19 cellular contexts compared by ENCODE assay signal in the genomic region with DNA sequence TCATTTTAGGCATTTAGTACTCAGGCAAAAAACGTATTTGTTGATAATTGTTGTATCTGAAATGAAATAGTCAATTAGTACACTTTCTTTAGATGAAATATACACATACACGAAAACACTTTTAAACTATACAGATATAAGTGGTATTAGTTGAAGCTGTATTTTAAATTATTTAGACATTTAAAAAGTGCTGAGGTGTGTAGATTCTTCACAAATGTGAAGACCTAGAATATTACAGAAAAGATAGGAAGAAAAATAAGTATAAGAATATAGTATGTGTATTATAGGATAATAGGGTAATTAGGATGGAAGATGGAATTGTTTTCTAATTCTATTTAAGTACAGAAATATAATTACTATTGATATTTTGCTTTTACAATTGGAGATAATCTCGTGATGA. TPM values are rescaled to one million over a fixed set of nuclear protein-coding genes. Genes with fewer than 3 reads are reported as not detected.
DNase-seq lines count a peak whose midpoint lies in the region; ATAC-seq, FAIRE-seq and TF ChIP-seq lines count a peak whose summit lies in the region.
"Had no signal": no experiment of that assay in that cellular context is flagged by ENCODE, and none has a peak within 500 bp of the region (broad histone marks: within the 10 kb centered on the region; RNA-seq: fewer than 3 reads in every experiment).

No MANE protein-coding gene starts in this region.

- TF ChIP-seq EP300 in HepG2 (IDR thresholded peaks at IDR 0.05; ENCODE audit: low read depth in 2 of 2, low read length in 2 of 2): no peak
- TF ChIP-seq EP300 in HepG2 (CRISPR knock-in tag; IDR thresholded peaks at IDR 0.05; ENCODE audit: borderline replicate concordance): no peak

- no peaks in the 10 kb centered on the region for H3K9me2 ChIP-seq in hepatocyte (replicated peaks; ENCODE audit: insufficient read depth)

- TF ChIP-seq POLR2A in HepG2 (IDR thresholded peaks at IDR 0.05; ENCODE audit: insufficient read depth in 1 of 2, low read depth in 2 of 2, low read length in 2 of 2): no peak
- TF ChIP-seq POLR2A in right lobe of liver (IDR thresholded peaks at IDR 0.05): no peak

- no peak overlapping the region for H3K27ac ChIP-seq in HepG2 (ENCODE audit: extremely low read length, insufficient read depth, low read length)
- no peak overlapping the region for H3K27ac ChIP-seq in right lobe of liver
- peak overlapping the region; percentile 75 for H3K27ac ChIP-seq in hepatocyte
- H3K27ac ChIP-seq: PC-9, RWPE1 had no signal

- CTCF ChIA-PET in HepG2 (lab: Yijun Ruan, JAX; ENCODE audit: low intra/inter-chr PET ratio, low total read pairs): no interaction called here

- H4K20me1 ChIP-seq in HepG2 (ENCODE audit: insufficient read depth, low read length): peaks cover 56% of the 10 kb centered on the region
- peaks cover 88% of the 10 kb centered on the region for H4K20me1 ChIP-seq in hepatocyte (ENCODE audit: insufficient read depth, poor library complexity, severe bottlenecking)

- TF ChIP-seq CTCF in HepG2 (CRISPR knock-in tag; IDR thresholded peaks at IDR 0.05) (no peak), right lobe of liver (IDR thresholded peaks at IDR 0.05) (no peak), hepatocyte (IDR thresholded peaks at IDR 0.05; ENCODE audit: poor library complexity) (no peak)

- no peak for DNase-seq in HepG2 (ENCODE audit: low spot score)
- DNase-seq in right lobe of liver: no peak
- DNase-seq in T-helper 17 cell: no peak
- DNase-seq in hepatocyte (ENCODE audit: low spot score): no peak
- DNase-seq in COR-L47 (lab: John Stamatoyannopoulos, UW): no peak
- DNase-seq: 8988T, GM23248, H7, KBM-7, MM.1S, NCI-H1417, NCI-H1694, NCI-H2029 treated with DMSO at 0.1 percent for 48 hours, NCI-H526 treated with DMSO at 0.1 percent for 48 hours, PC-9, SHP77 had no signal

- POLR2A ChIA-PET in HepG2 (lab: Yijun Ruan, JAX): no interaction called here

- H3K36me3 ChIP-seq in HepG2 (replicated peaks in 1 of 2; ENCODE audit: control insufficient read depth in 1 of 2, insufficient read depth in 2 of 2, low read length in 2 of 2) (no peaks in the 10 kb centered on the region; a peak in 1 of 5 replicates), right lobe of liver (no peaks in the 10 kb centered on the region), hepatocyte (replicated peaks; ENCODE audit: insufficient read depth, low read depth) (no peaks in the 10 kb centered on the region)

- ATAC-seq in HepG2: no peak
- ATAC-seq in right lobe of liver: no peak
- ATAC-seq in T-helper 17 cell: no peak
- ATAC-seq in GM21529 (IDR thresholded peaks at IDR 0.05; ENCODE audit: unreplicated experiment): no peak
- no peak for ATAC-seq in esophagus mucosa

- FAIRE-seq in HepG2 (lab: Jason Lieb, UNC): no peak

- H3K27me3 ChIP-seq in HepG2 (ENCODE audit: control insufficient read depth in 1 of 2, insufficient read depth in 2 of 2, low read length in 2 of 2): no peaks in the 10 kb centered on the region; a peak in 1 of 5 replicates
- H3K27me3 ChIP-seq in right lobe of liver: no peaks in the 10 kb centered on the region
- no peaks in the 10 kb centered on the region for H3K27me3 ChIP-seq in hepatocyte

- H3K4me2 ChIP-seq in HepG2 (ENCODE audit: low read depth, low read length) (no peak overlapping the region), hepatocyte (peak overlapping the region; percentile 82)
- H3K4me2 ChIP-seq: PC-9 had no signal

- TF ChIP-seq RAD21 in HepG2 (CRISPR knock-in tag; IDR thresholded peaks at IDR 0.05): no peak

- H3K36me3 Mint-ChIP-seq in T-helper 17 cell (ENCODE audit: low read depth): peaks cover 2% of the 10 kb centered on the region

- H3K9ac ChIP-seq in HepG2 (ENCODE audit: insufficient read depth, low read depth, low read length): no peak overlapping the region

- peaks cover 89% of the 10 kb centered on the region for H3K79me2 ChIP-seq in HepG2 (ENCODE audit: insufficient read depth, low read length)
- H3K79me2 ChIP-seq in hepatocyte: peaks cover 93% of the 10 kb centered on the region

- H3K4me3 Mint-ChIP-seq in T-helper 17 cell: no peak overlapping the region

- no peak overlapping the region for H2AFZ ChIP-seq in HepG2 (ENCODE audit: low read length)
- no peak overlapping the region for H2AFZ ChIP-seq in hepatocyte
- H2AFZ ChIP-seq: GM23248, PC-9 had no signal

- in situ Hi-C loops in HepG2 (cut with HindIII; ENCODE audit: extremely low pct_ligation_motif_present, low pct_unique_long_range_greater_than_20kb): no loop called here

- H3K9me3 ChIP-seq in HepG2 (ENCODE audit: low read length) (no peaks in the 10 kb centered on the region), right lobe of liver (no peaks in the 10 kb centered on the region), T-helper 17 cell (ENCODE audit: control insufficient read depth, low read length, poor library complexity, severe bottlenecking) (no peaks in the 10 kb centered on the region), hepatocyte (ENCODE audit: low read depth) (no peaks in the 10 kb centered on the region)

- BruUV-seq in HepG2 (replicated peaks; lab: Mats Ljungman, UMichigan): no TSS peak

- WGBS in HepG2 (ENCODE audit: low lambda C conversion rate): 96% methylated on average over 3 of the region's 3 CpGs
- 75% methylated on average over 3 of the region's 3 CpGs for WGBS in right lobe of liver (ENCODE audit: insufficient coverage, low coverage, low lambda C conversion rate, missing lambda C conversion rate)
- WGBS in hepatocyte (ENCODE audit: low lambda C conversion rate, missing lambda C conversion rate): 80% methylated on average over 3 of the region's 3 CpGs

- peaks cover 46% of the 10 kb centered on the region for H3K4me1 Mint-ChIP-seq in T-helper 17 cell

- H3K4me3 ChIP-seq in HepG2 (replicated peaks in 1 of 3; ENCODE audit: insufficient read depth in 1 of 3, low read depth in 2 of 3, low read length in 3 of 3) (no peak overlapping the region), right lobe of liver (no peak overlapping the region), hepatocyte (no peak overlapping the region)
- H3K4me3 ChIP-seq: PC-9 had no signal

- intact Hi-C loops in HepG2 (cut with micrococcal nuclease; ENCODE audit: unreplicated experiment): no loop called here
- intact Hi-C loops in right lobe of liver (cut with DNase I): no loop called here

- H3K27me3 Mint-ChIP-seq in T-helper 17 cell: no peaks in the 10 kb centered on the region

- H3K4me1 ChIP-seq in HepG2 (ENCODE audit: insufficient read depth, low read length) (peaks cover 63% of the 10 kb centered on the region), right lobe of liver (peaks cover 0 to 77% (median 28%) of the 10 kb centered on the region in 4 donors), hepatocyte (ENCODE audit: insufficient read depth) (peaks cover 37% of the 10 kb centered on the region)

- peak overlapping the region; percentile 47 for H3K27ac Mint-ChIP-seq in T-helper 17 cell

TF ChIP-seq in HepG2, 621 proteins besides CTCF, POLR2A, EP300 and RAD21:
- no peak for TF ChIP-seq CREM (IDR thresholded peaks at IDR 0.05)
- TF ChIP-seq CREM (CRISPR knock-in tag; IDR thresholded peaks at IDR 0.05): no peak
- 0 out of 2 replicates have a peak, but pooled peaks have one; percentile 4 for TF ChIP-seq ELF4 (CRISPR knock-in tag; IDR thresholded peaks at IDR 0.05; ENCODE audit: borderline replicate concordance)
- TF ChIP-seq MAFF (IDR thresholded peaks at IDR 0.05; ENCODE audit: low read depth, low read length): peak; percentile 44; the same call in 1 of the 2 replicates
- TF ChIP-seq MAFK (conservative IDR thresholded peaks at IDR 0.05 in 1 of 2, IDR thresholded peaks at IDR 0.05 in 1 of 2; ENCODE audit: low read length in 2 of 2): peak; percentile 28 to 76; a peak in 2 of 4 replicates

RNA-seq across cellular contexts. Expression of a gene that starts 4.6 kb away (rescaled TPM):
- total RNA-seq in HepG2 (2016; rRNA removed; fragmentation: Illumina TruSeq; extraction: Trizol) (16.4 and 18.9 TPM in 2 replicates), right lobe of liver (10 to 100 TPM; 43.1 to 66.5 (median 53.2) TPM), T-helper 17 cell (10 to 100 TPM; 48.6 to 61.0 TPM), hepatocyte (35.8 and 36.5 TPM in 2 replicates), esophagus mucosa (42.6 TPM)
- 5.8 and 9.0 TPM in 2 replicates for total RNA-seq in HepG2 (2016; cell fraction: cytosol; rRNA removed; fragmentation: Illumina TruSeq; extraction: Trizol; ENCODE audit: low read depth)
- 14.6 and 17.0 TPM in 2 replicates for total RNA-seq in HepG2 (2016; cell fraction: insoluble cytoplasmic fraction; rRNA removed; fragmentation: Illumina TruSeq; extraction: Trizol)
- 18.4 and 18.8 TPM in 2 replicates for total RNA-seq in HepG2 (2016; cell fraction: membrane; rRNA removed; fragmentation: Illumina TruSeq; extraction: Trizol)
- total RNA-seq in HepG2 (2016; cell fraction: nucleus; rRNA removed; fragmentation: Illumina TruSeq; extraction: Trizol): 15.4 and 17.1 TPM in 2 replicates
- polyA plus RNA-seq in HepG2 (2011; rRNA removed) (17.1 and 18.6 TPM in 2 replicates), hepatocyte (50.0 and 51.1 TPM in 2 replicates)
- polyA plus RNA-seq in HepG2 (2011; cell fraction: cytosol; rRNA removed): 16.2 and 21.9 TPM in 2 replicates
- 10.7 and 11.5 TPM in 2 replicates for polyA plus RNA-seq in HepG2 (2011; cell fraction: nucleus; rRNA removed)
- 101 and 105 TPM in 2 replicates for polyA plus RNA-seq in HepG2 (2012)
- polyA plus RNA-seq in HepG2 (2016; cell fraction: cytosol; fragmentation: Illumina TruSeq; extraction: Trizol; ENCODE audit: low read depth): 25.4 and 26.8 TPM in 2 replicates
- polyA plus RNA-seq in HepG2 (2016; cell fraction: insoluble cytoplasmic fraction; fragmentation: Illumina TruSeq; extraction: Trizol; ENCODE audit: low read depth): 56.7 and 68.8 TPM in 2 replicates
- 36.3 and 43.5 TPM in 2 replicates for polyA plus RNA-seq in HepG2 (2016; cell fraction: membrane; fragmentation: Illumina TruSeq; extraction: Trizol; ENCODE audit: low read depth)
- polyA plus RNA-seq in HepG2 (2016; cell fraction: nucleus; fragmentation: Illumina TruSeq; extraction: Trizol; ENCODE audit: insufficient read depth, low read depth): 49.1 and 59.9 TPM in 2 replicates
- 8.2 and 21.8 TPM in 2 replicates for polyA minus RNA-seq in HepG2 (2011; rRNA and poly(A)+ RNA removed; ENCODE audit: low replicate concordance)
- polyA minus RNA-seq in HepG2 (2011; cell fraction: cytosol; rRNA and poly(A)+ RNA removed): 18.6 and 29.8 TPM in 2 replicates
- polyA minus RNA-seq in HepG2 (2011; cell fraction: nucleus; rRNA and poly(A)+ RNA removed): 20.0 and 35.3 TPM in 2 replicates
